ENCODE assay signal across 14 cellular contexts in the genomic region with DNA sequence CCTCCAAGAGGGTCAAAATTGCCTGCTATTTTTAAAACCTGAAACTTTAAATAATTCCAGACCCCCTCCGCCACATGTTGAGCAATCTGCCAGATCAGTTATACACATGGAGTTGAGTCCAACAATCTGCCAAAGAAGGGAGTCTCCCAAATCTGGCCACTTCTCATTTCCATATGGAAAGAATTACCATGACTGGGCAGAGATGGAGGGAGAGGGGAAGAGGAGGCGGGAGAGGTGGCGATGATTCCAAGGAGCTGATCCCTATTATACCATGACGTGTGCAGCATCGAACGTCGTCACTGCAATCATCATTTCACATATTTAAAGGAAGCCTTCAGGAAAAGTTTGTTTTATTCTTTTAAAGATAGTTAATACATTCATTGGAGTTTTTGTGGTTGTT.
"Had no signal": no experiment of that assay in that cellular context is flagged by ENCODE, and none has a peak within 500 bp of the region (broad histone marks: within the 10 kb centered on the region; RNA-seq: fewer than 3 reads in every experiment).

No MANE protein-coding gene starts in this region.

- DNase-seq: activated CD4-positive, alpha-beta memory T cell treated with anti-CD3 and anti-CD28 coated beads for 36 hours; activated CD4-positive, alpha-beta T cell treated with anti-CD3 and anti-CD28 coated beads for 36 hours; activated effector memory CD4-positive, alpha-beta T cell treated with Interleukin-2 at 50 U/mL for 16 hours; activated T-cell treated with anti-CD3 and anti-CD28 coated beads, Interleukin-2, amount 50 U/mL, for 4 hours; dorsolateral prefrontal cortex; hippocampal formation; midbrain; ovary; T-helper 17 cell; upper lobe of right lung had no signal

- H3K36me3 ChIP-seq: cardiac muscle cell, esophagus muscularis mucosa, neural progenitor cell, ovary, thoracic aorta, upper lobe of right lung had no signal

- H3K4me3 ChIP-seq: cardiac muscle cell, dorsolateral prefrontal cortex, esophagus muscularis mucosa, neural progenitor cell, ovary, thoracic aorta, upper lobe of right lung had no signal

- H3K4me1 ChIP-seq: esophagus muscularis mucosa, neural progenitor cell, upper lobe of right lung had no signal

- H3K27me3 ChIP-seq: cardiac muscle cell, esophagus muscularis mucosa, neural progenitor cell, ovary, upper lobe of right lung had no signal

- H3K9ac ChIP-seq: neural progenitor cell had no signal

- H3K9me3 ChIP-seq: esophagus muscularis mucosa, thoracic aorta, upper lobe of right lung had no signal
